14 cellular contexts compared by ENCODE assay signal in genomic region chr2:101160454-101160853, GRCh38. TPM values are rescaled to one million over a fixed set of nuclear protein-coding genes. Genes with fewer than 3 reads are reported as not detected.
DNase-seq lines count a peak whose midpoint lies in the region; ATAC-seq and TF ChIP-seq lines count a peak whose summit lies in the region.
"Had no signal": no experiment of that assay in that cellular context is flagged by ENCODE, and none has a peak within 500 bp of the region (broad histone marks: within the 10 kb centered on the region; RNA-seq: fewer than 3 reads in every experiment).

No MANE protein-coding gene starts in this region.

- H3K27me3 ChIP-seq in breast epithelium = no peaks in the 10 kb centered on the region
- H3K27me3 ChIP-seq in upper lobe of right lung = no peaks in the 10 kb centered on the region
- no peaks in the 10 kb centered on the region for H3K27me3 ChIP-seq in effector memory CD4-positive, alpha-beta T cell (replicated peaks; ENCODE audit: control insufficient read depth, insufficient read depth, low read length, poor library complexity, severe bottlenecking)
- H3K27me3 ChIP-seq: tibial nerve had no signal

- H3K27ac ChIP-seq in breast epithelium (no peak overlapping the region), upper lobe of right lung (no peak overlapping the region)
- no peak overlapping the region for H3K27ac ChIP-seq in effector memory CD4-positive, alpha-beta T cell (ENCODE audit: insufficient read depth, low read length, poor library complexity, severe bottlenecking)
- H3K27ac ChIP-seq: tibial nerve had no signal

- H3K27ac Mint-ChIP-seq in MCF 10A (ENCODE audit: low read depth, unreplicated experiment) = peak overlapping the region; percentile 71

- no peak for TF ChIP-seq CTCF in MCF 10A (IDR thresholded peaks at IDR 0.05; ENCODE audit: unreplicated experiment)
- TF ChIP-seq CTCF in breast epithelium (IDR thresholded peaks at IDR 0.05) = no peak
- no peak for TF ChIP-seq CTCF in upper lobe of right lung (IDR thresholded peaks at IDR 0.05)

- H3K4me3 ChIP-seq in breast epithelium (no peak overlapping the region), upper lobe of right lung (no peak overlapping the region)
- H3K4me3 ChIP-seq in effector memory CD4-positive, alpha-beta T cell (ENCODE audit: insufficient read depth, low read depth, low read length, poor library complexity, severe bottlenecking) = no peak overlapping the region
- H3K4me3 ChIP-seq: tibial nerve had no signal

- DNase-seq in MCF 10A (ENCODE audit: unreplicated experiment) (peak; percentile 88), breast epithelium (ENCODE audit: low spot score in 2 of 2) (no peak), fibroblast of peridontal ligament (ENCODE audit: extremely low read depth) (peak; percentile 83), upper lobe of right lung (no peak), NCI-H1092 (lab: John Stamatoyannopoulos, UW) (no peak)
- DNase-seq in effector memory CD4-positive, alpha-beta T cell = no peak
- DNase-seq in stimulated activated naive CD4-positive, alpha-beta T cell (lab: John Stamatoyannopoulos, UW) = no peak
- DNase-seq: 8988T; activated CD4-positive, alpha-beta T cell treated with anti-CD3 and anti-CD28 coated beads, Interleukin-2, amount 50 U/mL, for 4 hours; activated effector memory CD4-positive, alpha-beta T cell treated with Interleukin-2 at 50 U/mL for 16 hours; occipital lobe; T-helper 2 cell had no signal

- no peaks in the 10 kb centered on the region for H3K36me3 Mint-ChIP-seq in MCF 10A (ENCODE audit: insufficient read depth, unreplicated experiment)

- TF ChIP-seq POLR2A in breast epithelium (IDR thresholded peaks at IDR 0.05) = no peak

- intact Hi-C loops in MCF 10A (cut with micrococcal nuclease) (loop anchor here (2.0 kb wide), 1 partner anchor 44 kb away; no protein-coding TSS in a partner anchor), breast epithelium (cut with DNase I; ENCODE audit: low total_unique reads) (no loop called here), upper lobe of right lung (cut with DNase I) (no loop called here)

- peaks cover 8% of the 10 kb centered on the region for H3K4me1 Mint-ChIP-seq in MCF 10A (ENCODE audit: insufficient read depth, unreplicated experiment)

- H3K36me3 ChIP-seq in breast epithelium (no peaks in the 10 kb centered on the region), upper lobe of right lung (no peaks in the 10 kb centered on the region)
- H3K36me3 ChIP-seq in effector memory CD4-positive, alpha-beta T cell (ENCODE audit: control insufficient read depth, insufficient read depth, low read length) = no peaks in the 10 kb centered on the region
- H3K36me3 ChIP-seq: tibial nerve had no signal

- no peak overlapping the region for H3K4me3 Mint-ChIP-seq in MCF 10A (ENCODE audit: unreplicated experiment)

- POLR2A ChIA-PET in MCF 10A (lab: Yijun Ruan, JAX) = interaction anchor here (1.0 to 2.9 kb wide), 12 partner anchors 10 to 154 kb away, joined by 3 to 29 read pairs (median 5); partner anchors contain the start of genes CNOT11 and TBC1D8

- H3K9me3 ChIP-seq in breast epithelium (no peaks in the 10 kb centered on the region), upper lobe of right lung (no peaks in the 10 kb centered on the region)
- no peaks in the 10 kb centered on the region for H3K9me3 ChIP-seq in effector memory CD4-positive, alpha-beta T cell (ENCODE audit: control insufficient read depth, low read length)
- H3K9me3 ChIP-seq: tibial nerve had no signal

- H3K4me1 ChIP-seq in breast epithelium = no peaks in the 10 kb centered on the region
- H3K4me1 ChIP-seq in upper lobe of right lung = no peaks in the 10 kb centered on the region
- H3K4me1 ChIP-seq in effector memory CD4-positive, alpha-beta T cell (ENCODE audit: control insufficient read depth, insufficient read depth, low read length, poor library complexity, severe bottlenecking) = no peaks in the 10 kb centered on the region
- H3K4me1 ChIP-seq: tibial nerve had no signal

- peak; percentile 89 for ATAC-seq in SK-N-SH treated with all-trans-retinoic acid at 6 μM for 48 hours
- peak; percentile 59 for ATAC-seq in upper lobe of right lung

- CTCF ChIA-PET in MCF 10A (lab: Yijun Ruan, JAX) = interaction anchor here (0.6 to 6.4 kb wide), 12 partner anchors 8 to 339 kb away, joined by 3 to 48 read pairs (median 5); partner anchors contain the start of gene TBC1D8

- BruUV-seq in MCF 10A (replicated peaks; lab: Mats Ljungman, UMichigan) = no TSS peak

- H3K27me3 Mint-ChIP-seq in MCF 10A (ENCODE audit: insufficient read depth, unreplicated experiment) = no peaks in the 10 kb centered on the region

- no peaks in the 10 kb centered on the region for H3K9me3 Mint-ChIP-seq in MCF 10A (ENCODE audit: unreplicated experiment)

TF ChIP-seq in SK-N-SH treated with all-trans-retinoic acid at 6 μM for 48 hours, 23 proteins besides CTCF, POLR2A, EP300 and RAD21:
- TF ChIP-seq PPARA (CRISPR knock-in tag; IDR thresholded peaks at IDR 0.05; ENCODE audit: borderline replicate concordance) (no peak), TSHZ2 (CRISPR knock-in tag; IDR thresholded peaks at IDR 0.05) (no peak), PATZ1 (CRISPR knock-in tag; IDR thresholded peaks at IDR 0.05; ENCODE audit: borderline replicate concordance) (no peak), ZNF70 (CRISPR knock-in tag; IDR thresholded peaks at IDR 0.05) (no peak), ZFP30 (CRISPR knock-in tag; IDR thresholded peaks at IDR 0.05) (no peak), POU6F1 (CRISPR knock-in tag; IDR thresholded peaks at IDR 0.05; ENCODE audit: borderline replicate concordance, low read depth) (no peak), CSDC2 (CRISPR knock-in tag; IDR thresholded peaks at IDR 0.05) (no peak)
TF ChIP-seq in SK-N-SH treated with all-trans-retinoic acid at 6 μM for 48 hours: peak in this region for 0.

RNA-seq across cellular contexts. Expression of gene TBC1D8, which starts 9.3 kb away (rescaled TPM):
- 48.1 and 50.9 TPM in 2 replicates for total RNA-seq in MCF 10A (2022)
- total RNA-seq in breast epithelium = 10 to 100 TPM; 19.5 to 92.4 (median 89.7) TPM
- 19.9 TPM for total RNA-seq in upper lobe of right lung

Comparison
In these comparisons a context has a peak if more than half of its experiments do, and no peak if none do; other contexts are left out.
1. DNase-seq: peak in MCF 10A (single experiment) and fibroblast of peridontal ligament (single experiment); none in breast epithelium (0 of 2), upper lobe of right lung (single experiment), NCI-H1092 (single experiment), effector memory CD4-positive, alpha-beta T cell (0 of 3) and stimulated activated naive CD4-positive, alpha-beta T cell (0 of 6).